In genomic region chr9:96008502-96009222, GRCh38 we compare ENCODE assay signal across 11 cellular contexts.
DNase-seq lines count a peak whose midpoint lies in the region; FAIRE-seq and TF ChIP-seq lines count a peak whose summit lies in the region.
"Had no signal": no experiment of that assay in that cellular context is flagged by ENCODE, and none has a peak within 500 bp of the region (broad histone marks: within the 10 kb centered on the region; RNA-seq: fewer than 3 reads in every experiment).

No MANE protein-coding gene starts in this region.

- peaks cover 32% of the 10 kb centered on the region for H3K36me3 ChIP-seq in OCI-LY3 (replicated peaks; ENCODE audit: low read depth, low read length)

- DNase-seq in ACHN (peak; percentile 24), GM12891 (ENCODE audit: insufficient read length, low spot score) (no peak), fibroblast of villous mesenchyme (ENCODE audit: low read depth) (peak; percentile 22), endothelial cell (ENCODE audit: low spot score) (no peak), mesenteric fat pad (ENCODE audit: low spot score) (no peak), dedifferentiated amniotic fluid mesenchymal stem cell (ENCODE audit: extremely low spot score) (no peak), DMS153 treated with DMSO at 0.1 percent for 48 hours (lab: John Stamatoyannopoulos, UW; ENCODE audit: unreplicated experiment) (no peak)
- DNase-seq: activated CD4-positive, CD25-positive, alpha-beta regulatory T cell; kidney; NCI-H146 had no signal

- H3K79me2 ChIP-seq in OCI-LY3 (ENCODE audit: low read length): no peaks in the 10 kb centered on the region

- H2AFZ ChIP-seq in OCI-LY3 (ENCODE audit: low read depth, low read length): no peak overlapping the region

- H3K27me3 Mint-ChIP-seq in endothelial cell (ENCODE audit: unreplicated experiment): no peaks in the 10 kb centered on the region

- peaks cover 23% of the 10 kb centered on the region for H3K4me1 ChIP-seq in OCI-LY3 (ENCODE audit: low read length)

- no peak overlapping the region for H3K4me3 Mint-ChIP-seq in endothelial cell (ENCODE audit: unreplicated experiment)

- no peaks in the 10 kb centered on the region for H3K4me1 Mint-ChIP-seq in endothelial cell (ENCODE audit: unreplicated experiment)

- H3K9ac ChIP-seq in OCI-LY3 (ENCODE audit: low read length): no peak overlapping the region

- H3K27ac Mint-ChIP-seq in endothelial cell (ENCODE audit: unreplicated experiment): no peak overlapping the region

- H3K4me3 ChIP-seq in OCI-LY3 (ENCODE audit: low read length) (no peak overlapping the region), fibroblast of villous mesenchyme (ENCODE audit: low read depth, low read length) (no peak overlapping the region)

- in situ Hi-C loops in ACHN (cut with HindIII; ENCODE audit: low pct_ligation_motif_present, low pct_unique_long_range_greater_than_20kb, low sequenced_read_pairs): no loop called here

- peak; percentile 68 for FAIRE-seq in GM12891 (lab: Jason Lieb, UNC)
- FAIRE-seq: kidney had no signal

- peaks cover 5% of the 10 kb centered on the region for H3K36me3 Mint-ChIP-seq in endothelial cell (ENCODE audit: low read depth, unreplicated experiment)

- no peaks in the 10 kb centered on the region for H4K20me1 ChIP-seq in OCI-LY3 (ENCODE audit: insufficient read depth, low read length)

- H3K9me3 ChIP-seq in OCI-LY3 (ENCODE audit: insufficient read depth, low read length): no peaks in the 10 kb centered on the region

- TF ChIP-seq CTCF in OCI-LY3 (IDR thresholded peaks at IDR 0.05; ENCODE audit: low read depth, low read length) (no peak), fibroblast of villous mesenchyme (IDR thresholded peaks at IDR 0.05; ENCODE audit: insufficient read depth, low read depth, low read length) (no peak), endothelial cell (IDR thresholded peaks at IDR 0.05; ENCODE audit: unreplicated experiment) (no peak)

- no peak overlapping the region for H3K27ac ChIP-seq in OCI-LY3 (ENCODE audit: low read length)

- H3K9me3 Mint-ChIP-seq in endothelial cell (ENCODE audit: unreplicated experiment): no peaks in the 10 kb centered on the region

- H3K27me3 ChIP-seq in OCI-LY3 (ENCODE audit: low read depth, low read length): no peaks in the 10 kb centered on the region

- peak overlapping the region; percentile 14 for H3K4me2 ChIP-seq in OCI-LY3 (ENCODE audit: low read length)

- no peak for TF ChIP-seq POLR2A in GM12891 (IDR thresholded peaks at IDR 0.05; ENCODE audit: low read depth, low read length)

TF ChIP-seq in GM12891, 5 proteins besides CTCF, POLR2A, EP300 and RAD21:
- no peak for TF ChIP-seq PAX5 (IDR thresholded peaks at IDR 0.05; ENCODE audit: insufficient read depth, low read length, severe bottlenecking)
- TF ChIP-seq POLR2AphosphoS5 (IDR thresholded peaks at IDR 0.05; ENCODE audit: low read depth, low read length): no peak
- no peak for TF ChIP-seq TAF1 (IDR thresholded peaks at IDR 0.05; ENCODE audit: low read depth, low read length)
- TF ChIP-seq SPI1 (IDR thresholded peaks at IDR 0.05; ENCODE audit: low read depth, low read length): no peak

Comparison
In these comparisons a context has a peak if more than half of its experiments do, and no peak if none do; other contexts are left out.
1. DNase-seq: peak in ACHN (single experiment) and fibroblast of villous mesenchyme (single experiment); none in GM12891 (single experiment), endothelial cell (single experiment), mesenteric fat pad (single experiment), dedifferentiated amniotic fluid mesenchymal stem cell (single experiment) and DMS153 treated with DMSO at 0.1 percent for 48 hours (single experiment).